ENCODE assay signal across 8 cellular contexts in the genomic region with DNA sequence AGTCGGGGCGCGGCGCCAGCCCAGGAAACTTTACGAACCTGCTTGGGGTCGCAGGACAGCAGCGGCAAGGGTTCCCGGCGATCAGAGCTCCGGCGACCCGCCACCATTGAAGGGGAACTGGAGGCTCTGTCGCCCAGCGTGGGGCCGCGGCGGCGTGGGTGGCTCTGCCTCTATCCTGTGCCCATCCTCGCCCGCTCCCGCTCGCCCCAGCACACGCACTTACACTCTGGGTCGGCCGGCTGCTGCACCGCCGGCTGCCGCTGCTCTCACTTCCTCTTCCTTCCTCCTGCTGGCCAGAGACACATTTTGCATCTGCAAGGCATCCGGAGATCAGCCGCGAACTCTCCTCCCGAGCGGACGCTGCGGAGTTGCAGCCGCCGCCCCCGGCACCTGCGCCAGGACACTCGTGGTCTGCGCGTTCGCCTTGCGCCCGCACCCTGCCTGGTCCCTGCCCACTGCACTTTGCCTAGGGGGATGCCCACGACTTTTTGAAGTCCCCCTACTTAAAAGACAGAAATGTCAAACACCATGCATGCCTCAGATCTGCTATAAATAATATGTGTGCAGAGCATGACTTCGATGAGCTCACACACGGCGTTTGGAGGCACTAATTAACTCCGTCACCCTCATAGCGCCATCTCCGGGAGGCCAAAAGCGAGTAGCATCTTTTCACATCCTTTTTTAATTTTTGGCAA. TPM values are rescaled to one million over a fixed set of nuclear protein-coding genes. Genes with fewer than 3 reads are reported as not detected.
DNase-seq lines count a peak whose midpoint lies in the region; ATAC-seq and TF ChIP-seq lines count a peak whose summit lies in the region.

A gene with protein sequence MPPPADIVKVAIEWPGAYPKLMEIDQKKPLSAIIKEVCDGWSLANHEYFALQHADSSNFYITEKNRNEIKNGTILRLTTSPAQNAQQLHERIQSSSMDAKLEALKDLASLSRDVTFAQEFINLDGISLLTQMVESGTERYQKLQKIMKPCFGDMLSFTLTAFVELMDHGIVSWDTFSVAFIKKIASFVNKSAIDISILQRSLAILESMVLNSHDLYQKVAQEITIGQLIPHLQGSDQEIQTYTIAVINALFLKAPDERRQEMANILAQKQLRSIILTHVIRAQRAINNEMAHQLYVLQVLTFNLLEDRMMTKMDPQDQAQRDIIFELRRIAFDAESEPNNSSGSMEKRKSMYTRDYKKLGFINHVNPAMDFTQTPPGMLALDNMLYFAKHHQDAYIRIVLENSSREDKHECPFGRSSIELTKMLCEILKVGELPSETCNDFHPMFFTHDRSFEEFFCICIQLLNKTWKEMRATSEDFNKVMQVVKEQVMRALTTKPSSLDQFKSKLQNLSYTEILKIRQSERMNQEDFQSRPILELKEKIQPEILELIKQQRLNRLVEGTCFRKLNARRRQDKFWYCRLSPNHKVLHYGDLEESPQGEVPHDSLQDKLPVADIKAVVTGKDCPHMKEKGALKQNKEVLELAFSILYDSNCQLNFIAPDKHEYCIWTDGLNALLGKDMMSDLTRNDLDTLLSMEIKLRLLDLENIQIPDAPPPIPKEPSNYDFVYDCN (minus strand): TSS at position 228 of the 695 bp plus-strand sequence. CDS start 106,174 bp downstream, outside the sequence.

- peak; percentile 40 for TF ChIP-seq CTCF in fibroblast of the aortic adventitia (IDR thresholded peaks at IDR 0.05; ENCODE audit: insufficient read depth, low read length)

- no peaks in the 10 kb centered on the region for H3K36me3 Mint-ChIP-seq in natural killer cell treated with Interleukin-12 subunit alpha and Interleukin-12 subunit beta and Interleukin-15 and Interleukin-18, amount 100 ng/mL, for 72 hours

- peak within 1 kb of the TSS; percentile 84 for H3K27ac Mint-ChIP-seq in natural killer cell treated with Interleukin-12 subunit alpha and Interleukin-12 subunit beta and Interleukin-15 and Interleukin-18, amount 100 ng/mL, for 72 hours

- peaks cover 47 to 49% of the 10 kb centered on the region in 2 donors for H3K4me1 Mint-ChIP-seq in natural killer cell treated with Interleukin-12 subunit alpha and Interleukin-12 subunit beta and Interleukin-15 and Interleukin-18, amount 100 ng/mL, for 72 hours (ENCODE audit: low read depth in 2 of 2)

- ATAC-seq in GM19043 (IDR thresholded peaks at IDR 0.05; ENCODE audit: low read depth, unreplicated experiment), result peak; percentile 90
- peak; percentile 96 for ATAC-seq in HG03442 (IDR thresholded peaks at IDR 0.05; ENCODE audit: unreplicated experiment)
- peak; percentile 92 to 94 for ATAC-seq in natural killer cell treated with Interleukin-12 subunit alpha and Interleukin-12 subunit beta and Interleukin-15 and Interleukin-18, amount 100 ng/mL, for 72 hours
- ATAC-seq in stimulated activated naive CD8-positive, alpha-beta T cell treated with anti-CD3 and anti-CD28 coated beads, Interleukin-15, Interleukin-2, amounts not matched to agents 100 U/mL and 50 U/mL, for 24 hours, result peak; percentile 82

- no peaks in the 10 kb centered on the region for H3K9me3 Mint-ChIP-seq in natural killer cell treated with Interleukin-12 subunit alpha and Interleukin-12 subunit beta and Interleukin-15 and Interleukin-18, amount 100 ng/mL, for 72 hours

- peak within 1 kb of the TSS; percentile 93 for H3K4me3 Mint-ChIP-seq in natural killer cell treated with Interleukin-12 subunit alpha and Interleukin-12 subunit beta and Interleukin-15 and Interleukin-18, amount 100 ng/mL, for 72 hours

- DNase-seq in Ammon's horn (ENCODE audit: low spot score), result peak; percentile 86
- DNase-seq in OCI-M1 (lab: John Stamatoyannopoulos, UW), result peak; percentile 81
- peak; percentile 68 for DNase-seq in activated T-helper 1 cell treated with Interleukin-2 at 50 U/mL for 16 hours (ENCODE audit: low read depth)
- peak; percentile 13 for DNase-seq in fibroblast of the aortic adventitia (ENCODE audit: low read depth)
- DNase-seq in natural killer cell treated with Interleukin-12 subunit alpha and Interleukin-12 subunit beta and Interleukin-15 and Interleukin-18, amount 100 ng/mL, for 72 hours (ENCODE audit: low spot score), result peak; percentile 85
- DNase-seq in stimulated activated naive CD8-positive, alpha-beta T cell treated with anti-CD3 and anti-CD28 coated beads, Interleukin-15, Interleukin-2, amounts not matched to agents 100 U/mL and 50 U/mL, for 24 hours, result peak; percentile 78

- peak within 1 kb of the TSS; percentile 58 for H3K4me3 ChIP-seq in fibroblast of the aortic adventitia (ENCODE audit: low read depth, low read length)

- H3K27me3 Mint-ChIP-seq in natural killer cell treated with Interleukin-12 subunit alpha and Interleukin-12 subunit beta and Interleukin-15 and Interleukin-18, amount 100 ng/mL, for 72 hours, result peaks cover 0 to 5% of the 10 kb centered on the region in 2 donors

RNA-seq across cellular contexts. Expression of the gene that starts here (rescaled TPM):
- 1.3 and 2.9 TPM in 2 replicates for total RNA-seq in fibroblast of the aortic adventitia (ENCODE audit: low replicate concordance)
- 100 to 1,000 TPM in 1 of 2 donors, 10 to 100 TPM in 1; 36.8 to 103 TPM for total RNA-seq in natural killer cell treated with Interleukin-12 subunit alpha and Interleukin-12 subunit beta and Interleukin-15 and Interleukin-18, amount 100 ng/mL, for 72 hours

Comparison
In these comparisons a context has a peak if more than half of its experiments do, and no peak if none do; other contexts are left out.
1. Peak in every context shown above with its lines: DNase-seq, ATAC-seq and H3K4me3 ChIP-seq.
2. DNase-seq: peak in every context shown above with its lines; median percentile 86 in Ammon's horn; 85 in natural killer cell treated with Interleukin-12 subunit alpha and Interleukin-12 subunit beta and Interleukin-15 and Interleukin-18, amount 100 ng/mL, for 72 hours; 81 in OCI-M1; 78 in stimulated activated naive CD8-positive, alpha-beta T cell treated with anti-CD3 and anti-CD28 coated beads, Interleukin-15, Interleukin-2, amounts not matched to agents 100 U/mL and 50 U/mL, for 24 hours; 68 in activated T-helper 1 cell treated with Interleukin-2 at 50 U/mL for 16 hours; 13 in fibroblast of the aortic adventitia.